ENCODE assay signal across 20 cellular contexts in the genomic region with DNA sequence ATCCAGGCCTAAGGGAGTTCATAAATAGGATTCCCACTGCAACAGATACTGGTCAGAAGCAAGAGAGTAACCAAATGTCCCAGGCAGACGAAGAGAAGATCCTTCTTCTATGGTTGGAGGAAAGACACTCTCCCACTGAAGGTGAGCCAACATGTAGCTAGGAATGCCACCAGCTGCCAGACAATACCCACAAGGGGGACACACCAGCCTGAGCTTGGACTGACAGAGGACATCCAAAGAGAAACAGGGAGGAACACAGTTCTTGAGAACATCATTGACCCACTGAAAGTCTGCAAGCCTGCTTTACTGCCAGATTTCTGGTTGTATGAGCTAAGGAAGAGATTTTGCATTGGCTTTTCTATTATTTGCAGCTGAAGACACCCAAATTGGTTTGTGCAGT.
DNase-seq lines count a peak whose midpoint lies in the region; TF ChIP-seq lines count a peak whose summit lies in the region.
"Had no signal": no experiment of that assay in that cellular context is flagged by ENCODE, and none has a peak within 500 bp of the region (broad histone marks: within the 10 kb centered on the region; RNA-seq: fewer than 3 reads in every experiment).

No MANE protein-coding gene starts in this region.

- no peak overlapping the region for H3K4me3 ChIP-seq in Karpas-422 (ENCODE audit: low read length)
- no peak overlapping the region for H3K4me3 ChIP-seq in endodermal cell (ENCODE audit: low read length)
- H3K4me3 ChIP-seq: A549; BLaER1 treated with 17β-estradiol and CSF1 and Interleukin-3, amounts not matched to agents 10 nM and 100 nM; HAP-1 had no signal

- no peaks in the 10 kb centered on the region for H3K4me1 ChIP-seq in Karpas-422 (ENCODE audit: low read length)
- H3K4me1 ChIP-seq in endodermal cell (ENCODE audit: control insufficient read depth, insufficient read depth, low read length) = no peaks in the 10 kb centered on the region
- H3K4me1 ChIP-seq: A549; BE2C; BLaER1 treated with 17β-estradiol and CSF1 and Interleukin-3, amounts not matched to agents 10 nM and 100 nM had no signal

- TF ChIP-seq CTCF in endodermal cell (conservative IDR thresholded peaks at IDR 0.05) = peak; percentile 21

- H3K27me3 Mint-ChIP-seq in endodermal cell (ENCODE audit: insufficient read depth) = peaks cover 9% of the 10 kb centered on the region

- H3K9me3 ChIP-seq in Karpas-422 (ENCODE audit: low read length) = no peaks in the 10 kb centered on the region
- peaks cover 16% of the 10 kb centered on the region for H3K9me3 ChIP-seq in endodermal cell (ENCODE audit: control insufficient read depth, low read length)
- H3K9me3 ChIP-seq: BE2C had no signal

- no peak overlapping the region for H2AFZ ChIP-seq in Karpas-422 (ENCODE audit: low read length)

- H4K20me1 ChIP-seq in Karpas-422 (ENCODE audit: insufficient read depth, low read depth, low read length) = no peaks in the 10 kb centered on the region
- H4K20me1 ChIP-seq: BLaER1 treated with 17β-estradiol and CSF1 and Interleukin-3, amounts not matched to agents 10 nM and 100 nM had no signal

- H3K27me3 ChIP-seq in Karpas-422 (ENCODE audit: low read length) = 0 out of 2 replicates have a peak, but pooled peaks cover 2% of the 10 kb centered on the region
- no peaks in the 10 kb centered on the region for H3K27me3 ChIP-seq in endodermal cell (ENCODE audit: control insufficient read depth, insufficient read depth, low read length, poor library complexity, severe bottlenecking)
- H3K27me3 ChIP-seq: BE2C; BLaER1 treated with 17β-estradiol and CSF1 and Interleukin-3, amounts not matched to agents 10 nM and 100 nM had no signal

- no peak overlapping the region for H3K4me2 ChIP-seq in Karpas-422 (ENCODE audit: low read depth, low read length, poor library complexity, severe bottlenecking)
- H3K4me2 ChIP-seq: A549; BLaER1 treated with 17β-estradiol and CSF1 and Interleukin-3, amounts not matched to agents 10 nM and 100 nM had no signal

- H3K9me3 Mint-ChIP-seq in endodermal cell = peaks cover 34% of the 10 kb centered on the region

- no peak overlapping the region for H3K27ac Mint-ChIP-seq in endodermal cell
- H3K27ac Mint-ChIP-seq: CD14-positive monocyte; CD4-positive, alpha-beta T cell; CD8-positive, alpha-beta memory T cell; HFFc6 had no signal

- H3K36me3 ChIP-seq in Karpas-422 (ENCODE audit: insufficient read depth, low read length) (no peaks in the 10 kb centered on the region), endodermal cell (ENCODE audit: control insufficient read depth, insufficient read depth, low read length) (no peaks in the 10 kb centered on the region)
- H3K36me3 ChIP-seq: BE2C; BLaER1 treated with 17β-estradiol and CSF1 and Interleukin-3, amounts not matched to agents 10 nM and 100 nM; HAP-1 had no signal

- H3K4me3 Mint-ChIP-seq in endodermal cell = no peak overlapping the region
- H3K4me3 Mint-ChIP-seq: CD14-positive monocyte; CD4-positive, alpha-beta T cell; CD8-positive, alpha-beta memory T cell; HFFc6 had no signal

- 83 to 100% methylated on average over 1 of the region's 1 CpG for WGBS in endodermal cell (ENCODE audit: insufficient coverage in 1 of 2, insufficient read length in 1 of 2), 2 experiments

- H3K9me2 ChIP-seq in Karpas-422 (replicated peaks; ENCODE audit: insufficient read depth, low read length) = no peaks in the 10 kb centered on the region

- no peak overlapping the region for H3K27ac ChIP-seq in Karpas-422 (ENCODE audit: low read length)
- H3K27ac ChIP-seq in endodermal cell (ENCODE audit: low read depth, low read length) = no peak overlapping the region
- H3K27ac ChIP-seq: A549; BLaER1 treated with 17β-estradiol and CSF1 and Interleukin-3, amounts not matched to agents 10 nM and 100 nM had no signal

- no peaks in the 10 kb centered on the region for H3K4me1 Mint-ChIP-seq in endodermal cell
- H3K4me1 Mint-ChIP-seq: CD14-positive monocyte; CD8-positive, alpha-beta memory T cell had no signal

- H3K36me3 Mint-ChIP-seq in endodermal cell (ENCODE audit: low read depth) = peaks cover 4% of the 10 kb centered on the region
- H3K36me3 Mint-ChIP-seq: CD14-positive monocyte; CD8-positive, alpha-beta memory T cell had no signal

- DNase-seq in NCI-H82 (lab: John Stamatoyannopoulos, UW) = peak; percentile 25
- DNase-seq in NCI-H82 treated with DMSO at 0.1 percent for 48 hours (lab: John Stamatoyannopoulos, UW; ENCODE audit: unreplicated experiment) = no peak
- peak; percentile 34 for DNase-seq in Karpas-422
- no peak for DNase-seq in endodermal cell
- no peak for DNase-seq in cerebellum (ENCODE audit: low spot score)
- no peak for DNase-seq in NCI-H2227 treated with DMSO at 0.1 percent for 48 hours (lab: John Stamatoyannopoulos, UW)
- DNase-seq: 8988T; ACHN; AML-193; BE2C; CD4-positive, alpha-beta T cell; CD8-positive, alpha-beta memory T cell; DMS153; DND-41; GOT3; HFFc6 had no signal

- H3K9ac ChIP-seq in Karpas-422 (ENCODE audit: low read length) (no peak overlapping the region), endodermal cell (ENCODE audit: extremely low read depth, low read length, poor library complexity, severe bottlenecking) (no peak overlapping the region)
- H3K9ac ChIP-seq: BLaER1 treated with 17β-estradiol and CSF1 and Interleukin-3, amounts not matched to agents 10 nM and 100 nM had no signal

- H3K79me2 ChIP-seq in Karpas-422 (ENCODE audit: low read length) = no peaks in the 10 kb centered on the region

Comparison
In these comparisons a context has a peak if more than half of its experiments do, and no peak if none do; other contexts are left out.
1. DNase-seq: peak in NCI-H82 (single experiment) and Karpas-422 (single experiment); none in NCI-H82 treated with DMSO at 0.1 percent for 48 hours (single experiment), endodermal cell (single experiment), cerebellum (single experiment) and NCI-H2227 treated with DMSO at 0.1 percent for 48 hours (single experiment).